32 cellular contexts compared by ENCODE assay signal in genomic region chr13:109346060-109346459, GRCh38.
"Had no signal": no experiment of that assay in that cellular context is flagged by ENCODE, and none has a peak within 500 bp of the region (broad histone marks: within the 10 kb centered on the region; RNA-seq: fewer than 3 reads in every experiment).

No MANE protein-coding gene starts in this region.

- H3K27me3 ChIP-seq: adrenal gland, ascending aorta, brain microvascular endothelial cell, esophagus muscularis mucosa, foreskin keratinocyte, left lung, pancreas, sigmoid colon, tibial nerve had no signal

- H3K4me1 Mint-ChIP-seq: activated CD4-positive, alpha-beta T cell treated with anti-CD3 and anti-CD28 coated beads, Interleukin-2, amount 10 ng/mL, durations not matched to agents 24 days and 14 days; activated naive CD8-positive, alpha-beta T cell treated with anti-CD3 and anti-CD28 coated beads for 36 hours; naive B cell; nephron progenitor cell; T-helper 17 cell had no signal

- DNase-seq: activated CD4-positive, alpha-beta memory T cell treated with anti-CD3 and anti-CD28 coated beads for 36 hours; activated CD4-positive, alpha-beta T cell treated with anti-CD3 and anti-CD28 coated beads, Interleukin-2, amount 10 ng/mL, durations not matched to agents 24 days and 14 days; activated CD4-positive, CD25-positive, alpha-beta regulatory T cell treated with anti-CD3 and anti-CD28 coated beads, Interleukin-2, amount 50 U/mL, for 72 hours; activated CD8-positive, alpha-beta memory T cell treated with anti-CD3 and anti-CD28 coated beads, Interleukin-2, amount 50 U/mL, for 4 hours; activated effector memory CD4-positive, alpha-beta T cell treated with anti-CD3 and anti-CD28 coated beads, Interleukin-2, amount 50 U/mL, for 16 hours; activated naive CD4-positive, alpha-beta T cell treated with anti-CD3 and anti-CD28 coated beads for 36 hours; activated naive CD8-positive, alpha-beta T cell treated with anti-CD3 and anti-CD28 coated beads for 36 hours; activated T-cell treated with anti-CD3 and anti-CD28 coated beads, Interleukin-2, amount 50 U/mL, for 1 hour; adrenal gland; cortex of kidney; effector memory CD8-positive, alpha-beta T cell; left lung; lower lobe of right lung; naive B cell; nephron progenitor cell; pancreas; psoas muscle; sigmoid colon; stimulated activated CD4-positive, alpha-beta T cell treated with anti-CD3 and anti-CD28 coated beads, Interleukin-15, amount 100 ng/mL, for 24 hours; stimulated activated CD4-positive, alpha-beta T cell treated with anti-CD3 and anti-CD28 coated beads, Interleukin-2, amount 100 ng/mL, for 24 hours; stimulated activated naive CD4-positive, alpha-beta T cell treated with Interleukin-2 at 50 U/mL for 16 hours; T-helper 17 cell; T1000; WERI-Rb-1 had no signal

- H3K9me3 ChIP-seq: adrenal gland, ascending aorta, esophagus muscularis mucosa, left lung, lower lobe of right lung, pancreas, psoas muscle, sigmoid colon, tibial nerve had no signal

- H3K27me3 Mint-ChIP-seq: activated CD4-positive, alpha-beta T cell treated with anti-CD3 and anti-CD28 coated beads, Interleukin-2, amount 10 ng/mL, durations not matched to agents 24 days and 14 days had no signal

- H3K9me3 Mint-ChIP-seq: activated CD4-positive, alpha-beta memory T cell treated with anti-CD3 and anti-CD28 coated beads for 36 hours; activated CD4-positive, alpha-beta T cell treated with anti-CD3 and anti-CD28 coated beads, Interleukin-2, amount 10 ng/mL, durations not matched to agents 24 days and 14 days; activated naive CD4-positive, alpha-beta T cell treated with anti-CD3 and anti-CD28 coated beads for 36 hours; activated T-helper 1 cell treated with anti-CD3 and anti-CD28 coated beads, Interleukin-12 subunit alpha, Interleukin-12 subunit beta, Interleukin-2, Interleukin-4 antibody, amounts not matched to agents 30 ng/mL and 10 ng/mL and 1 ng/mL, durations not matched to agents 14 hours and 24 hours and 36 hours had no signal

- ATAC-seq: effector memory CD8-positive, alpha-beta T cell; left lung; lower lobe of right lung; pancreas; psoas muscle; T-helper 17 cell had no signal

- H3K36me3 ChIP-seq: adrenal gland, ascending aorta, brain microvascular endothelial cell, esophagus muscularis mucosa, left lung, lower lobe of right lung, pancreas, sigmoid colon, tibial nerve, WERI-Rb-1 had no signal

- H3K4me3 Mint-ChIP-seq: activated CD4-positive, alpha-beta memory T cell treated with anti-CD3 and anti-CD28 coated beads for 36 hours; activated CD4-positive, alpha-beta T cell treated with anti-CD3 and anti-CD28 coated beads, Interleukin-2, amount 10 ng/mL, durations not matched to agents 24 days and 14 days; activated naive CD4-positive, alpha-beta T cell treated with anti-CD3 and anti-CD28 coated beads for 36 hours; activated naive CD8-positive, alpha-beta T cell treated with anti-CD3 and anti-CD28 coated beads for 36 hours; activated T-helper 1 cell treated with anti-CD3 and anti-CD28 coated beads, Interleukin-12 subunit alpha, Interleukin-12 subunit beta, Interleukin-2, Interleukin-4 antibody, amounts not matched to agents 30 ng/mL and 10 ng/mL and 1 ng/mL, durations not matched to agents 14 hours and 24 hours and 36 hours; effector memory CD8-positive, alpha-beta T cell; mesothelial cell of epicardium; naive B cell; nephron progenitor cell; T-helper 17 cell had no signal

- H3K27ac ChIP-seq: adrenal gland, ascending aorta, esophagus muscularis mucosa, foreskin keratinocyte, left lung, lower lobe of right lung, pancreas, psoas muscle, sigmoid colon, tibial nerve, WERI-Rb-1 had no signal

- H3K36me3 Mint-ChIP-seq: activated CD4-positive, alpha-beta memory T cell treated with anti-CD3 and anti-CD28 coated beads for 36 hours; mesothelial cell of epicardium; naive B cell had no signal

- H3K4me1 ChIP-seq: adrenal gland, ascending aorta, lower lobe of right lung, pancreas, psoas muscle, sigmoid colon, tibial nerve had no signal

- H3K27ac Mint-ChIP-seq: activated CD4-positive, alpha-beta memory T cell treated with anti-CD3 and anti-CD28 coated beads for 36 hours; activated CD4-positive, alpha-beta T cell treated with anti-CD3 and anti-CD28 coated beads, Interleukin-2, amount 10 ng/mL, durations not matched to agents 24 days and 14 days; activated naive CD4-positive, alpha-beta T cell treated with anti-CD3 and anti-CD28 coated beads for 36 hours; activated naive CD8-positive, alpha-beta T cell treated with anti-CD3 and anti-CD28 coated beads for 36 hours; activated T-helper 1 cell treated with anti-CD3 and anti-CD28 coated beads, Interleukin-12 subunit alpha, Interleukin-12 subunit beta, Interleukin-2, Interleukin-4 antibody, amounts not matched to agents 30 ng/mL and 10 ng/mL and 1 ng/mL, durations not matched to agents 14 hours and 24 hours and 36 hours; effector memory CD8-positive, alpha-beta T cell; mesothelial cell of epicardium; naive B cell; nephron progenitor cell; T-helper 17 cell had no signal

- H3K4me3 ChIP-seq: adrenal gland, ascending aorta, esophagus muscularis mucosa, left lung, lower lobe of right lung, pancreas, psoas muscle, sigmoid colon, tibial nerve had no signal

- FAIRE-seq: pancreas, urothelium cell line had no signal
